ENCODE assay signal across 25 cellular contexts in the genomic region with DNA sequence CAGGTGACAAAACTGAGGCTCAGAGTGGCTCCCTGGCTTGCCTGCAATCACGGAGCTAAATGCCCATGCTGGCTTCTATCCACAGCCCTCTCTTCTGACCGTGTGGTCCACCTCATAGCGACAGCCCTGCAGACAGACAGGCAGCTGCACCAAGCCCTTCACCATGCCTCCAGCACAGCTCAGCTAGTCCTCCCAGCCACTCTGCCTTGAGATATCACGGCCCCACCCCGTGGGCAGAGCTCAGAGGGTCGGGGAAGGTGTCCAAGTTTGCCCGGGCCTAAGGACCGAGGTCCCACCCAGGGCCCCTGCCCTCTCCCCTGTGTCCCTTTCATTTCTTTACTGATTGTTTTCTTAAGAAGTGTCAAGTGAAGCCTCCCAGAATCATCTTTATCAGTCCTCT.
"Had no signal": no experiment of that assay in that cellular context is flagged by ENCODE, and none has a peak within 500 bp of the region (broad histone marks: within the 10 kb centered on the region; RNA-seq: fewer than 3 reads in every experiment).

No MANE protein-coding gene starts in this region.

- H3K9me3 Mint-ChIP-seq: activated naive CD8-positive, alpha-beta T cell treated with anti-CD3 and anti-CD28 coated beads, Interleukin-2, amount 10 ng/mL, durations not matched to agents 7 days and 5 days; WTC11 had no signal

- H3K36me3 Mint-ChIP-seq: activated naive CD8-positive, alpha-beta T cell treated with anti-CD3 and anti-CD28 coated beads, Interleukin-2, amount 10 ng/mL, durations not matched to agents 7 days and 5 days; IgD-negative memory B cell; WTC11 had no signal

- ATAC-seq: activated CD8-positive, alpha-beta T cell treated with anti-CD3 and anti-CD28 coated beads, Interleukin-2, amount 10 ng/mL, durations not matched to agents 7 days and 5 days; T-helper 17 cell; WTC11 had no signal

- H3K4me2 ChIP-seq: PC-9 had no signal

- DNase-seq: activated CD4-positive, alpha-beta T cell treated with anti-CD3 and anti-CD28 coated beads for 48 hours; activated CD4-positive, alpha-beta T cell treated with anti-CD3 and anti-CD28 coated beads, Interleukin-2, amount 50 U/mL, for 4 hours; activated CD4-positive, CD25-positive, alpha-beta regulatory T cell treated with anti-CD3 and anti-CD28 coated beads, Interleukin-2, amount 50 U/mL, for 72 hours; activated CD8-positive, alpha-beta memory T cell treated with anti-CD3 and anti-CD28 coated beads, Interleukin-2, amount 50 U/mL, for 48 hours; activated CD8-positive, alpha-beta T cell treated with anti-CD3 and anti-CD28 coated beads, Interleukin-2, amount 10 ng/mL, durations not matched to agents 7 days and 5 days; activated naive CD4-positive, alpha-beta T cell treated with anti-CD3 and anti-CD28 coated beads, Interleukin-2, amount 50 U/mL, for 16 hours; activated naive CD8-positive, alpha-beta T cell treated with anti-CD3 and anti-CD28 coated beads, Interleukin-2, amount 10 ng/mL, durations not matched to agents 7 days and 5 days; activated T-cell treated with anti-CD3 and anti-CD28 coated beads, Interleukin-2, amount 50 U/mL, for 1 hour; adrenal gland; anterior cingulate cortex; KG1; NCI-H1092; NCI-H1417; NCI-H1930; NCI-H2171 treated with DMSO at 0.1 percent for 48 hours; NCI-H345; NCI-H510A treated with DMSO at 0.1 percent for 48 hours; NCI-H69; PC-9; SIG-M5; T-helper 17 cell; T-helper 9 cell had no signal

- H3K4me3 Mint-ChIP-seq: activated CD8-positive, alpha-beta T cell treated with anti-CD3 and anti-CD28 coated beads, Interleukin-2, amount 10 ng/mL, durations not matched to agents 7 days and 5 days; activated naive CD8-positive, alpha-beta T cell treated with anti-CD3 and anti-CD28 coated beads, Interleukin-2, amount 10 ng/mL, durations not matched to agents 7 days and 5 days; IgD-negative memory B cell; T-helper 17 cell; WTC11 had no signal

- H2AFZ ChIP-seq: PC-9 had no signal

- H3K27ac Mint-ChIP-seq: activated CD8-positive, alpha-beta T cell treated with anti-CD3 and anti-CD28 coated beads, Interleukin-2, amount 10 ng/mL, durations not matched to agents 7 days and 5 days; activated naive CD8-positive, alpha-beta T cell treated with anti-CD3 and anti-CD28 coated beads, Interleukin-2, amount 10 ng/mL, durations not matched to agents 7 days and 5 days; T-helper 17 cell; WTC11 had no signal

- H3K9me3 ChIP-seq: adrenal gland, breast epithelium had no signal

- H3K27me3 ChIP-seq: adrenal gland, breast epithelium had no signal

- H3K4me3 ChIP-seq: adrenal gland, breast epithelium, PC-9 had no signal

- H3K27ac ChIP-seq: adrenal gland, breast epithelium, PC-9 had no signal

- H3K36me3 ChIP-seq: adrenal gland, breast epithelium had no signal

- H3K4me1 ChIP-seq: adrenal gland, breast epithelium had no signal
